In the genomic region with DNA sequence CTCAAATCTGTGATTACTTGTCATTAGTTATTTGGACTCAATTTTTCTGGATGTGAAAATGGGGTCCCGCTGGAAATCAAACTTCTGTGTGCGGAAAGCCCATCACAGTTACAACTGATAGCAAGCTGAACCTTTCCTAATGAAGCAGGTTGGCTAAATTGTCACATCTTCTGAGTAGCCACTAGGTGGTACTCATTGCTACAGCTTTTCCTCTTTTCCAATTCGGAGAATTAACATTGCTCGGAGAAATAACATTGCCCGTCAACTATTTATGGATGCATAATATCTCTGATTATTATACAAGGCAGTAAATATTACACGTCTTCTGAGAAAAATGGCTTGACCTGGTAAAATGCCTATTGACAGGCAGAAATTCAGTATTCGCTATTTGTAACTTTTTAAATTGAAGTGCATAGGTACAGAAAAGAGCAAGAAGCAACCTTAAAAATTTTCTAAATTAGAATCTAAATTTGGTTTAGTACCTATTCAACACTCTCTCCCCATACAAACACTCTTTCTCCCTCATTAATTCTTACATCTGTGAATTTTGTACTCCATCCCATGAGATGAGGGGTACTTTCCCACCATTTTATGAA, we compare ENCODE assay signal across 8 cellular contexts. TPM values are rescaled to one million over a fixed set of nuclear protein-coding genes. Genes with fewer than 3 reads are reported as not detected.
A peak's percentile ranks its signal among the peaks of the same experiment; 100 is the strongest.
DNase-seq lines count a peak whose midpoint lies in the region; ATAC-seq and TF ChIP-seq lines count a peak whose summit lies in the region.

No MANE protein-coding gene starts in this region.

- CTCF ChIA-PET in activated naive CD4-positive, alpha-beta T cell treated with anti-CD3 and anti-CD28 coated beads for 36 hours (lab: Charles Lee) = interaction anchor here (0.6 to 1.1 kb wide), 3 partner anchors 9 to 458 kb away, joined by 3 to 4 read pairs (median 3); no protein-coding TSS in a partner anchor

- WGBS in right cardiac atrium = 21% methylated on average over 7 of the region's 7 CpGs

- H3K4me3 Mint-ChIP-seq in neural crest cell = no peak overlapping the region
- no peak overlapping the region for H3K4me3 Mint-ChIP-seq in activated naive CD4-positive, alpha-beta T cell treated with anti-CD3 and anti-CD28 coated beads for 36 hours

- peaks cover 62% of the 10 kb centered on the region for H3K27me3 Mint-ChIP-seq in neural crest cell (ENCODE audit: low read depth)
- peaks cover 25% of the 10 kb centered on the region for H3K27me3 Mint-ChIP-seq in activated naive CD4-positive, alpha-beta T cell treated with anti-CD3 and anti-CD28 coated beads for 36 hours (ENCODE audit: low read depth)

- peak; percentile 64 for TF ChIP-seq CTCF in left ventricle myocardium inferior (IDR thresholded peaks at IDR 0.05; ENCODE audit: borderline replicate concordance)
- peak; percentile 71 for TF ChIP-seq CTCF in choroid plexus epithelial cell (conservative IDR thresholded peaks at IDR 0.05; ENCODE audit: low read depth, low read length)
- TF ChIP-seq CTCF in neural crest cell (conservative IDR thresholded peaks at IDR 0.05) = peak; percentile 72

- H3K36me3 Mint-ChIP-seq in neural crest cell (ENCODE audit: low read depth) = no peaks in the 10 kb centered on the region
- no peaks in the 10 kb centered on the region for H3K36me3 Mint-ChIP-seq in activated naive CD4-positive, alpha-beta T cell treated with anti-CD3 and anti-CD28 coated beads for 36 hours (ENCODE audit: low read depth)

- intact Hi-C loops in left ventricle myocardium inferior (cut with micrococcal nuclease) (no loop called here), right cardiac atrium (cut with DNase I) (no loop called here)
- intact Hi-C loops in activated naive CD4-positive, alpha-beta T cell treated with anti-CD3 and anti-CD28 coated beads for 36 hours (cut with micrococcal nuclease) = loop anchor here (1.0 kb wide), 2 partner anchors 34 to 129 kb away; no protein-coding TSS in a partner anchor

- ATAC-seq in right cardiac atrium (no peak), GM19324 (IDR thresholded peaks at IDR 0.05; ENCODE audit: low FRiP score, unreplicated experiment) (no peak)

- H3K9me3 Mint-ChIP-seq in neural crest cell = peaks cover 2% of the 10 kb centered on the region
- no peaks in the 10 kb centered on the region for H3K9me3 Mint-ChIP-seq in activated naive CD4-positive, alpha-beta T cell treated with anti-CD3 and anti-CD28 coated beads for 36 hours

- peaks cover 62% of the 10 kb centered on the region for H3K27me3 ChIP-seq in left ventricle myocardium inferior (ENCODE audit: low read depth)
- H3K27me3 ChIP-seq in right cardiac atrium (ENCODE audit: control insufficient read depth, insufficient read depth) = peaks cover 2% of the 10 kb centered on the region

- H3K9me3 ChIP-seq in left ventricle myocardium inferior (replicated peaks) (peaks cover 14% of the 10 kb centered on the region), right cardiac atrium (ENCODE audit: control insufficient read depth, low read length) (no peaks in the 10 kb centered on the region)

- H3K4me1 Mint-ChIP-seq in neural crest cell = peaks cover 30% of the 10 kb centered on the region
- no peaks in the 10 kb centered on the region for H3K4me1 Mint-ChIP-seq in activated naive CD4-positive, alpha-beta T cell treated with anti-CD3 and anti-CD28 coated beads for 36 hours (ENCODE audit: low read depth)

- no peak overlapping the region for H3K27ac Mint-ChIP-seq in neural crest cell (ENCODE audit: unreplicated experiment)
- H3K27ac Mint-ChIP-seq in activated naive CD4-positive, alpha-beta T cell treated with anti-CD3 and anti-CD28 coated beads for 36 hours = no peak overlapping the region

- no peaks in the 10 kb centered on the region for H3K4me1 ChIP-seq in left ventricle myocardium inferior
- H3K4me1 ChIP-seq in right cardiac atrium (ENCODE audit: control insufficient read depth, insufficient read depth, low read length) = no peaks in the 10 kb centered on the region

- H3K27ac ChIP-seq in left ventricle myocardium inferior (replicated peaks) (no peak overlapping the region), right cardiac atrium (ENCODE audit: low read length) (no peak overlapping the region)

- no peaks in the 10 kb centered on the region for H3K36me3 ChIP-seq in left ventricle myocardium inferior

- H3K4me3 ChIP-seq in left ventricle myocardium inferior = no peak overlapping the region
- no peak overlapping the region for H3K4me3 ChIP-seq in right cardiac atrium (ENCODE audit: low read length)
- H3K4me3 ChIP-seq in choroid plexus epithelial cell (ENCODE audit: low read depth, low read length) = no peak overlapping the region

- no peak for DNase-seq in left ventricle myocardium inferior
- no peak for DNase-seq in right cardiac atrium
- DNase-seq in NCI-H510A treated with DMSO at 0.1 percent for 48 hours (lab: John Stamatoyannopoulos, UW) = peak; percentile 43
- peak; percentile 57 for DNase-seq in choroid plexus epithelial cell (ENCODE audit: low read depth)
- DNase-seq in neural crest cell (ENCODE audit: low read depth, low spot score) = no peak
- DNase-seq in activated naive CD4-positive, alpha-beta T cell treated with anti-CD3 and anti-CD28 coated beads for 36 hours = no peak
- DNase-seq in NCI-H226 = no peak

RNA-seq across cellular contexts. Expression of a gene that starts 17.3 kb away (rescaled TPM):
- 21.0 TPM for total RNA-seq in left ventricle myocardium inferior
- total RNA-seq in right cardiac atrium = 10 to 100 TPM; 18.6 to 26.1 (median 21.9) TPM
- 26.8 TPM for polyA plus RNA-seq in right cardiac atrium
- 32.9 and 37.5 TPM in 2 replicates for total RNA-seq in neural crest cell
- total RNA-seq in activated naive CD4-positive, alpha-beta T cell treated with anti-CD3 and anti-CD28 coated beads for 36 hours = 10 to 100 TPM; 68.5 to 69.1 TPM

RNA-seq across cellular contexts. Expression of a gene that starts 26.2 kb away (rescaled TPM):
- not detected for total RNA-seq in left ventricle myocardium inferior
- not detected for total RNA-seq in right cardiac atrium
- not detected for polyA plus RNA-seq in right cardiac atrium
- total RNA-seq in neural crest cell = 0.14 TPM in 1 of 2 replicates, not detected in the other
- not detected for total RNA-seq in activated naive CD4-positive, alpha-beta T cell treated with anti-CD3 and anti-CD28 coated beads for 36 hours

RNA-seq across cellular contexts. Expression of a gene that starts 36.4 kb away (rescaled TPM):
- 12.6 TPM for total RNA-seq in left ventricle myocardium inferior
- 10 to 100 TPM; 13.2 to 15.5 (median 14.3) TPM for total RNA-seq in right cardiac atrium
- 14.4 TPM for polyA plus RNA-seq in right cardiac atrium
- 29.2 and 33.2 TPM in 2 replicates for total RNA-seq in neural crest cell
- 10 to 100 TPM; 35.3 to 35.4 TPM for total RNA-seq in activated naive CD4-positive, alpha-beta T cell treated with anti-CD3 and anti-CD28 coated beads for 36 hours

RNA-seq across cellular contexts. Expression of a gene that starts 43.2 kb away (rescaled TPM):
- total RNA-seq in left ventricle myocardium inferior (4.8 TPM), right cardiac atrium (10 to 100 TPM; 12.2 to 45.4 (median 23.4) TPM), neural crest cell (969 and 975 TPM in 2 replicates)
- 116 TPM for polyA plus RNA-seq in right cardiac atrium
- 100 to 1,000 TPM; 161 to 169 TPM for total RNA-seq in activated naive CD4-positive, alpha-beta T cell treated with anti-CD3 and anti-CD28 coated beads for 36 hours

Comparison
In these comparisons a context has a peak if more than half of its experiments do, and no peak if none do; other contexts are left out.
1. DNase-seq: peak in NCI-H510A treated with DMSO at 0.1 percent for 48 hours (single experiment) and choroid plexus epithelial cell (single experiment); none in left ventricle myocardium inferior (single experiment), right cardiac atrium (0 of 3), neural crest cell (single experiment), activated naive CD4-positive, alpha-beta T cell treated with anti-CD3 and anti-CD28 coated beads for 36 hours (single experiment) and NCI-H226 (single experiment).
2. Peak in every context shown above with its lines, with median percentiles within 50 percentile points of each other: CTCF ChIP-seq.